Comparison of ENCODE assay signal across 17 cellular contexts in the genomic region with DNA sequence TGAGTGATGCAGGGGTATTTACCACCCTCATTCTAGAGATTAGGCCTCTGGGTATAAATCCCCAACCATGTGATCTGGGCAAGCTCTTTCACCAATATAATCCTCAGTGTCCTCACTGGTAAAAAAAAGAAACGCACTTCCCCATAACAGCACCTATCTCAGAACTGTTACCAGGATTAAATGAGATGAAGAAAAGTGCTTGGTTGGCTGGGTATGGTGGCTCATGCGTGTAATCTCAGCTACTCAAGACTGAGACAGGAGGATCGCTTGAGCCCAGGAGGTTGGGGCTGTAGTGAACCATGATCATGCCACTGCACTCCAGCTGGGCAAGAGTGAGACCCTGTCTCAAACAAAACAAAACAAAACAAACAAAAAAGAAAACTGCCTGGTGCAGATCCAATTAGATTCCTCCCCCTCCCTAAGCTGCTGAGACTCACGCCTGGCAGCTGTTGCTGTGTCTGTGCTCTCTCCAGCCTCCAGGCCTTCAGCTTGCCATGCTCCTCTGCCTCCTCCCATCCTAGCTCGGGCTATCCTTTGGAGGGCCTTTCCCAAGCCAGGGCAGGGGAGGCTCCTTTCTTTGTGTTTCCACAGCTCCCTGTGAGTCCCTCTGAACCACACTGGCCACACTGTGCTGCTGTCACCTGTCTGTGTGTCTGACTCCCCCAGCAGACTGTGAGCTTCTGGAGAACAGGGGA. TPM values are rescaled to one million over a fixed set of nuclear protein-coding genes. Genes with fewer than 3 reads are reported as not detected.
"Had no signal": no experiment of that assay in that cellular context is flagged by ENCODE, and none has a peak within 500 bp of the region (broad histone marks: within the 10 kb centered on the region; RNA-seq: fewer than 3 reads in every experiment).

No MANE protein-coding gene starts in this region.

- H3K27ac ChIP-seq: ascending aorta, dorsolateral prefrontal cortex, tibial nerve had no signal

- DNase-seq: activated CD4-positive, CD25-positive, alpha-beta regulatory T cell; activated naive CD4-positive, alpha-beta T cell; activated naive CD8-positive, alpha-beta T cell treated with anti-CD3 and anti-CD28 coated beads, Interleukin-2, amount 10 ng/mL, durations not matched to agents 7 days and 5 days; dorsolateral prefrontal cortex; kidney; left ventricle myocardium superior had no signal

- ATAC-seq: esophagus mucosa; stimulated activated memory B cell treated with anti-CD40 and anti-IgM and Interleukin-4, amounts not matched to agents 10 μg/mL and 1 μg/mL and 100 μg/mL, for 72 hours had no signal

- H3K9me3 Mint-ChIP-seq: activated CD4-positive, alpha-beta T cell treated with anti-CD3 and anti-CD28 coated beads, Interleukin-2, amount 10 ng/mL, durations not matched to agents 24 days and 14 days; activated naive CD8-positive, alpha-beta T cell treated with anti-CD3 and anti-CD28 coated beads, Interleukin-2, amount 10 ng/mL, durations not matched to agents 7 days and 5 days; activated T-helper 1 cell treated with anti-CD3 and anti-CD28 coated beads, Interleukin-12 subunit alpha, Interleukin-12 subunit beta, Interleukin-2, Interleukin-4 antibody, amounts not matched to agents 30 ng/mL and 10 ng/mL and 1 ng/mL, durations not matched to agents 14 hours and 24 hours and 36 hours; T-helper 1 cell treated with Interleukin-12 subunit alpha and Interleukin-12 subunit beta and Interleukin-4 antibody, amounts not matched to agents 30 μg/mL and 1 μg/mL, for 36 hours had no signal

- H3K4me1 ChIP-seq: ascending aorta, tibial nerve had no signal

- H3K27me3 ChIP-seq: ascending aorta, dorsolateral prefrontal cortex, tibial nerve had no signal

- H3K4me3 Mint-ChIP-seq: activated CD4-positive, alpha-beta T cell treated with anti-CD3 and anti-CD28 coated beads, Interleukin-2, amount 10 ng/mL, durations not matched to agents 24 days and 14 days; activated naive CD8-positive, alpha-beta T cell treated with anti-CD3 and anti-CD28 coated beads, Interleukin-2, amount 10 ng/mL, durations not matched to agents 7 days and 5 days; activated T-helper 1 cell treated with anti-CD3 and anti-CD28 coated beads, Interleukin-12 subunit alpha, Interleukin-12 subunit beta, Interleukin-2, Interleukin-4 antibody, amounts not matched to agents 30 ng/mL and 10 ng/mL and 1 ng/mL, durations not matched to agents 14 hours and 24 hours and 36 hours; memory B cell; naive thymus-derived CD4-positive, alpha-beta T cell; stimulated activated memory B cell treated with anti-CD40 and anti-IgM and Interleukin-4, amounts not matched to agents 10 μg/mL and 1 μg/mL and 100 μg/mL, for 72 hours; T-helper 1 cell treated with Interleukin-12 subunit alpha and Interleukin-12 subunit beta and Interleukin-4 antibody, amounts not matched to agents 30 μg/mL and 1 μg/mL, for 36 hours had no signal

- H3K9me3 ChIP-seq: ascending aorta, mucosa of descending colon had no signal

- H3K27me3 Mint-ChIP-seq: activated CD4-positive, alpha-beta T cell treated with anti-CD3 and anti-CD28 coated beads, Interleukin-2, amount 10 ng/mL, durations not matched to agents 24 days and 14 days; activated naive CD8-positive, alpha-beta T cell treated with anti-CD3 and anti-CD28 coated beads, Interleukin-2, amount 10 ng/mL, durations not matched to agents 7 days and 5 days; memory B cell; naive thymus-derived CD4-positive, alpha-beta T cell; stimulated activated memory B cell treated with anti-CD40 and anti-IgM and Interleukin-4, amounts not matched to agents 10 μg/mL and 1 μg/mL and 100 μg/mL, for 72 hours had no signal

- H3K4me3 ChIP-seq: ascending aorta, dorsolateral prefrontal cortex, mucosa of descending colon, tibial nerve had no signal

- H3K4me1 Mint-ChIP-seq: activated CD4-positive, alpha-beta T cell treated with anti-CD3 and anti-CD28 coated beads, Interleukin-2, amount 10 ng/mL, durations not matched to agents 24 days and 14 days; activated naive CD8-positive, alpha-beta T cell treated with anti-CD3 and anti-CD28 coated beads, Interleukin-2, amount 10 ng/mL, durations not matched to agents 7 days and 5 days; memory B cell; naive thymus-derived CD4-positive, alpha-beta T cell; stimulated activated memory B cell treated with anti-CD40 and anti-IgM and Interleukin-4, amounts not matched to agents 10 μg/mL and 1 μg/mL and 100 μg/mL, for 72 hours had no signal

- H3K27ac Mint-ChIP-seq: activated CD4-positive, alpha-beta T cell treated with anti-CD3 and anti-CD28 coated beads, Interleukin-2, amount 10 ng/mL, durations not matched to agents 24 days and 14 days; activated naive CD8-positive, alpha-beta T cell treated with anti-CD3 and anti-CD28 coated beads, Interleukin-2, amount 10 ng/mL, durations not matched to agents 7 days and 5 days; activated T-helper 1 cell treated with anti-CD3 and anti-CD28 coated beads, Interleukin-12 subunit alpha, Interleukin-12 subunit beta, Interleukin-2, Interleukin-4 antibody, amounts not matched to agents 30 ng/mL and 10 ng/mL and 1 ng/mL, durations not matched to agents 14 hours and 24 hours and 36 hours; memory B cell; stimulated activated memory B cell treated with anti-CD40 and anti-IgM and Interleukin-4, amounts not matched to agents 10 μg/mL and 1 μg/mL and 100 μg/mL, for 72 hours; T-helper 1 cell treated with Interleukin-12 subunit alpha and Interleukin-12 subunit beta and Interleukin-4 antibody, amounts not matched to agents 30 μg/mL and 1 μg/mL, for 36 hours had no signal

- FAIRE-seq: kidney, TTC549 had no signal

RNA-seq across cellular contexts. Expression of a gene that starts 28.0 kb away (rescaled TPM):
- total RNA-seq: activated CD4-positive, alpha-beta T cell treated with anti-CD3 and anti-CD28 coated beads, Interleukin-2, amount 10 ng/mL, durations not matched to agents 24 days and 14 days; activated T-helper 1 cell treated with anti-CD3 and anti-CD28 coated beads, Interleukin-12 subunit alpha, Interleukin-12 subunit beta, Interleukin-2, Interleukin-4 antibody, amounts not matched to agents 30 ng/mL and 10 ng/mL and 1 ng/mL, durations not matched to agents 14 hours and 24 hours and 36 hours; ascending aorta; esophagus mucosa; left ventricle myocardium superior had no signal
- polyA plus RNA-seq: naive thymus-derived CD4-positive, alpha-beta T cell had no signal
